In genomic region chr5:178547052-178547666, GRCh38 we compare ENCODE assay signal across 1 cellular context.
TF ChIP-seq lines count a peak whose summit lies in the region.

No MANE protein-coding gene starts in this region.

TF ChIP-seq in WTC11, 78 proteins besides CTCF, POLR2A, EP300 and RAD21 (continued from another document):
- TF ChIP-seq ATF6 (CRISPR knock-in tag; IDR thresholded peaks at IDR 0.05) (no peak), TEAD4 (CRISPR knock-in tag; IDR thresholded peaks at IDR 0.05) (no peak), MLX (CRISPR knock-in tag; IDR thresholded peaks at IDR 0.05) (no peak)
TF ChIP-seq in WTC11: peak in this region for 0.
